In genomic region chr3:19293295-19293694, GRCh38 we compare ENCODE assay signal across 28 cellular contexts.
"Had no signal": no experiment of that assay in that cellular context is flagged by ENCODE, and none has a peak within 500 bp of the region (broad histone marks: within the 10 kb centered on the region; RNA-seq: fewer than 3 reads in every experiment).

No MANE protein-coding gene starts in this region.

- H3K27me3 Mint-ChIP-seq: activated CD8-positive, alpha-beta T cell treated with anti-CD3 and anti-CD28 coated beads for 36 hours; activated naive CD8-positive, alpha-beta T cell; activated T-helper 17 cell treated with anti-CD3 and anti-CD28 coated beads, Interleukin-2, amount 50 U/mL, for 72 hours had no signal

- H3K36me3 Mint-ChIP-seq: activated naive CD8-positive, alpha-beta T cell had no signal

- FAIRE-seq: astrocyte, colon, endometrium, endothelial cell of umbilical vein had no signal

- DNase-seq: activated CD4-positive, alpha-beta T cell treated with anti-CD3 and anti-CD28 coated beads for 48 hours; activated CD4-positive, alpha-beta T cell treated with anti-CD3 and anti-CD28 coated beads, Interleukin-2, amount 50 U/mL, for 1 hour; activated CD4-positive, alpha-beta T cell treated with anti-CD3 and anti-CD28 coated beads, Interleukin-2, amount 50 U/mL, for 48 hours; activated CD8-positive, alpha-beta memory T cell treated with anti-CD3 and anti-CD28 coated beads for 24 hours; activated CD8-positive, alpha-beta T cell treated with anti-CD3 and anti-CD28 coated beads for 36 hours; activated effector memory CD4-positive, alpha-beta T cell treated with Interleukin-2 at 50 U/mL for 16 hours; activated gamma-delta T cell treated with Interleukin-2 at 50 U/mL for 16 hours; activated naive CD4-positive, alpha-beta T cell treated with anti-CD3 and anti-CD28 coated beads, Interleukin-2, amount 50 U/mL, for 16 hours; activated naive CD4-positive, alpha-beta T cell treated with Interleukin-2 at 50 U/mL for 16 hours; activated T-cell treated with anti-CD3 and anti-CD28 coated beads, Interleukin-2, amount 50 U/mL, for 4 hours; amniotic stem cell; anterior cingulate cortex; caudate nucleus; cortex of kidney; dermis blood vessel endothelial cell; effector CD8-positive, alpha-beta T cell; esophagus squamous epithelium; foreskin melanocyte; heart right ventricle; T-helper 2 cell had no signal

- H3K4me3 ChIP-seq: esophagus squamous epithelium, gastroesophageal sphincter, heart right ventricle had no signal

- H3K4me1 ChIP-seq: esophagus squamous epithelium, gastroesophageal sphincter, heart right ventricle had no signal

- H3K9me3 ChIP-seq: esophagus squamous epithelium, gastroesophageal sphincter had no signal

- H3K27ac ChIP-seq: epithelial cell of prostate, esophagus squamous epithelium, gastroesophageal sphincter, heart right ventricle had no signal

- ATAC-seq: activated CD8-positive, alpha-beta T cell treated with anti-CD3 and anti-CD28 coated beads for 36 hours; activated T-cell treated with anti-CD3 and anti-CD28 coated beads, Interleukin-2, amount 50 U/mL, for 4 hours; activated T-helper 17 cell treated with anti-CD3 and anti-CD28 coated beads, Interleukin-2, amount 50 U/mL, for 72 hours; gastroesophageal sphincter; heart right ventricle had no signal

- H3K27ac Mint-ChIP-seq: activated CD8-positive, alpha-beta T cell treated with anti-CD3 and anti-CD28 coated beads for 36 hours; activated naive CD8-positive, alpha-beta T cell; activated T-helper 17 cell treated with anti-CD3 and anti-CD28 coated beads, Interleukin-2, amount 50 U/mL, for 72 hours had no signal

- H3K9me3 Mint-ChIP-seq: activated CD8-positive, alpha-beta T cell treated with anti-CD3 and anti-CD28 coated beads for 36 hours; activated T-cell treated with anti-CD3 and anti-CD28 coated beads, Interleukin-2, amount 50 U/mL, for 4 hours; activated T-helper 17 cell treated with anti-CD3 and anti-CD28 coated beads, Interleukin-2, amount 50 U/mL, for 72 hours had no signal

- H3K4me1 Mint-ChIP-seq: activated T-helper 17 cell treated with anti-CD3 and anti-CD28 coated beads, Interleukin-2, amount 50 U/mL, for 72 hours had no signal

- H3K27me3 ChIP-seq: esophagus squamous epithelium, gastroesophageal sphincter had no signal

- H3K36me3 ChIP-seq: esophagus squamous epithelium, gastroesophageal sphincter, heart right ventricle had no signal

- H3K4me3 Mint-ChIP-seq: activated CD8-positive, alpha-beta T cell treated with anti-CD3 and anti-CD28 coated beads for 36 hours; activated naive CD8-positive, alpha-beta T cell; activated T-cell treated with anti-CD3 and anti-CD28 coated beads, Interleukin-2, amount 50 U/mL, for 4 hours; activated T-helper 17 cell treated with anti-CD3 and anti-CD28 coated beads, Interleukin-2, amount 50 U/mL, for 72 hours had no signal
